In the genomic region with DNA sequence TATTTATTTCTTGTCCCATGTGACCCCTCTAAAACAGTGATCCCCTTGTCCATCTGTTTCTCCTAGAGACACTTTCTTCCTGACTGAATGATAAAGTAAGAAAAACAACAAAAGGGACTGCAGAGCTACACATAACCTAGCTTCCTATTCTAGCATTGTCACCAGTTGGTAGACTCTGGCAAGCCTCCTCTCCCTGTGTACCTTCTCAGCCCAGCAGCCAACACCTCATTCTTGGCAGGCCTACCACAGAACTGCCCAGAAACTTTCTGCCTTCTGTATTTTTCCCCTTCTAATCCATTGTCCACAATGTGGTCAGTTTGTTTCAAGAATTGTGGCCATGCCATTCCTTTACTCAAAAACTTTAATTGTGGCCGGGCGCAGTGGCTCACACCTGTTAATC, we compare ENCODE assay signal across 26 cellular contexts. TPM values are rescaled to one million over a fixed set of nuclear protein-coding genes. Genes with fewer than 3 reads are reported as not detected.
DNase-seq lines count a peak whose midpoint lies in the region; ATAC-seq and TF ChIP-seq lines count a peak whose summit lies in the region.
"Had no signal": no experiment of that assay in that cellular context is flagged by ENCODE, and none has a peak within 500 bp of the region (broad histone marks: within the 10 kb centered on the region; RNA-seq: fewer than 3 reads in every experiment).

No MANE protein-coding gene starts in this region.

- no peaks in the 10 kb centered on the region for H3K27me3 Mint-ChIP-seq in WTC11 (ENCODE audit: low read depth)

- H3K36me3 ChIP-seq in body of pancreas (replicated peaks in 1 of 2; ENCODE audit: insufficient read depth in 1 of 2, low read depth in 2 of 2), result peaks cover 0 to 14% of the 10 kb centered on the region in 2 donors

- intact Hi-C loops in left ventricle myocardium superior (cut with micrococcal nuclease), result no loop called here
- intact Hi-C loops in cardiac septum (cut with DNase I), result no loop called here
- intact Hi-C loops in body of pancreas (cut with DNase I), result no loop called here

- POLR2A ChIA-PET in WTC11 (lab: Charles Lee), result no interaction called here

- H3K27ac ChIP-seq in body of pancreas, result no peak overlapping the region

- CTCF ChIA-PET in WTC11 (lab: Charles Lee), result no interaction called here

- H3K9me3 ChIP-seq in body of pancreas, result no peaks in the 10 kb centered on the region
- H3K9me3 ChIP-seq: Caco-2 had no signal

- peaks cover 58% of the 10 kb centered on the region for H3K36me3 Mint-ChIP-seq in WTC11

- no peak overlapping the region for H3K4me3 Mint-ChIP-seq in WTC11
- H3K4me3 Mint-ChIP-seq: CD8-positive, alpha-beta T cell had no signal

- no peak for TF ChIP-seq POLR2A in body of pancreas (IDR thresholded peaks at IDR 0.05)

- ATAC-seq in left ventricle myocardium superior (peak; percentile 90), WTC11 (no peak), HG03378 (IDR thresholded peaks at IDR 0.05; ENCODE audit: unreplicated experiment) (no peak), body of pancreas (no peak)
- ATAC-seq: CD8-positive, alpha-beta T cell; GM12878; HCT116 had no signal

- no peak for TF ChIP-seq CTCF in WTC11 (IDR thresholded peaks at IDR 0.05)
- TF ChIP-seq CTCF in body of pancreas (IDR thresholded peaks at IDR 0.05), result no peak

- no peaks in the 10 kb centered on the region for H3K9me3 Mint-ChIP-seq in WTC11
- H3K9me3 Mint-ChIP-seq: CD8-positive, alpha-beta T cell had no signal

- DNase-seq in left ventricle myocardium superior, result no peak
- no peak for DNase-seq in cardiac septum (ENCODE audit: low spot score)
- no peak for DNase-seq in WTC11 (ENCODE audit: low spot score)
- DNase-seq in myocyte (ENCODE audit: low read depth), result peak; percentile 36
- no peak for DNase-seq in medulla oblongata (ENCODE audit: extremely low spot score)
- no peak for DNase-seq in body of pancreas
- DNase-seq: C1 segment of cervical spinal cord; Caco-2; CD8-positive, alpha-beta T cell; DMS79; EL; GDM1; IMR-90; NCI-H1092; NCI-H1417 treated with DMSO at 0.1 percent for 48 hours; NCI-H1694 treated with DMSO at 0.1 percent for 48 hours; NCI-H2081; NCI-H2171; NCI-H226; NCI-H510A; NCI-H69; RPMI8226; SHP77 treated with DMSO at 0.1 percent for 48 hours had no signal

- H3K4me1 ChIP-seq in body of pancreas, result no peaks in the 10 kb centered on the region
- H3K4me1 ChIP-seq: Caco-2 had no signal

- no peaks in the 10 kb centered on the region for H3K4me1 Mint-ChIP-seq in WTC11

- WGBS in body of pancreas, 2 donors, result 94 to 100% methylated on average over 2 of the region's 2 CpGs

- no peak overlapping the region for H3K4me3 ChIP-seq in body of pancreas
- H3K4me3 ChIP-seq: GM12878 had no signal

- H3K27me3 ChIP-seq in body of pancreas, result no peaks in the 10 kb centered on the region

- H3K27ac Mint-ChIP-seq in WTC11, result peak overlapping the region; percentile 30; the same call in 1 of the 2 replicates
- H3K27ac Mint-ChIP-seq: CD8-positive, alpha-beta T cell had no signal

TF ChIP-seq in WTC11, 78 proteins besides CTCF, POLR2A, EP300 and RAD21:
- TF ChIP-seq ZBTB21 (CRISPR knock-in tag; IDR thresholded peaks at IDR 0.05; ENCODE audit: borderline replicate concordance), result no peak
- no peak for TF ChIP-seq NR2C2 (CRISPR knock-in tag; IDR thresholded peaks at IDR 0.05)
- no peak for TF ChIP-seq IRF1 (CRISPR knock-in tag; IDR thresholded peaks at IDR 0.05)
- TF ChIP-seq FOXP1 (CRISPR knock-in tag; IDR thresholded peaks at IDR 0.05; ENCODE audit: borderline replicate concordance), result no peak
- TF ChIP-seq SP1 (CRISPR knock-in tag; conservative IDR thresholded peaks at IDR 0.05), result no peak
- no peak for TF ChIP-seq ZNF396 (CRISPR knock-in tag; IDR thresholded peaks at IDR 0.05; ENCODE audit: borderline replicate concordance)
- TF ChIP-seq ETV6 (CRISPR knock-in tag; IDR thresholded peaks at IDR 0.05), result no peak
- TF ChIP-seq ZSCAN18 (CRISPR knock-in tag; IDR thresholded peaks at IDR 0.05), result no peak
- no peak for TF ChIP-seq GABPB1 (CRISPR knock-in tag; IDR thresholded peaks at IDR 0.05)
- no peak for TF ChIP-seq ZNF219 (CRISPR knock-in tag; IDR thresholded peaks at IDR 0.05; ENCODE audit: borderline replicate concordance)

RNA-seq across cellular contexts. Expression of gene SMC6, which starts 13.4 kb away (rescaled TPM):
- total RNA-seq in left ventricle myocardium superior (14.2 TPM), cardiac septum (13.9 TPM), WTC11 (2021) (39.9 to 46.7 TPM (median 40.5 TPM) in 3 replicates), myocyte (28.9 and 32.6 TPM in 2 replicates), body of pancreas (10 to 100 TPM in 1 of 2 donors, 1 to 10 TPM in 1; 9.9 to 11.9 TPM)
- polyA plus RNA-seq in myocyte (2012), result 8.4 TPM

RNA-seq across cellular contexts. Expression of gene GEN1, which starts 13.7 kb away (rescaled TPM):
- total RNA-seq in left ventricle myocardium superior (4.2 TPM), cardiac septum (2.7 TPM), WTC11 (2021) (21.1 to 23.9 TPM (median 23.7 TPM) in 3 replicates), myocyte (10.4 and 11.3 TPM in 2 replicates), body of pancreas (1 to 10 TPM; 6.5 to 7.6 TPM)
- polyA plus RNA-seq in myocyte (2012), result 2.3 TPM
